40 cellular contexts compared by ENCODE assay signal in genomic region chr2:3679180-3679579, GRCh38. TPM values are rescaled to one million over a fixed set of nuclear protein-coding genes. Genes with fewer than 3 reads are reported as not detected.
"Had no signal": no experiment of that assay in that cellular context is flagged by ENCODE, and none has a peak within 500 bp of the region (broad histone marks: within the 10 kb centered on the region; RNA-seq: fewer than 3 reads in every experiment).

No MANE protein-coding gene starts in this region.

- DNase-seq: activated effector memory CD4-positive, alpha-beta T cell treated with anti-CD3 and anti-CD28 coated beads, Interleukin-2, amount 50 U/mL, for 16 hours; activated effector memory CD4-positive, alpha-beta T cell treated with Interleukin-2 at 50 U/mL for 16 hours; activated gamma-delta T cell; activated gamma-delta T cell treated with Interleukin-2 at 50 U/mL for 16 hours; activated naive CD4-positive, alpha-beta T cell; activated naive CD4-positive, alpha-beta T cell treated with anti-CD3 and anti-CD28 coated beads for 36 hours; activated naive CD4-positive, alpha-beta T cell treated with anti-CD3 and anti-CD28 coated beads, Interleukin-2, amount 10 ng/mL, durations not matched to agents 7 days and 5 days; activated naive CD4-positive, alpha-beta T cell treated with anti-CD3 and anti-CD28 coated beads, Interleukin-2, amount 50 U/mL, for 16 hours; activated naive CD4-positive, alpha-beta T cell treated with Interleukin-2 at 50 U/mL for 16 hours; activated naive CD8-positive, alpha-beta T cell treated with anti-CD3 and anti-CD28 coated beads for 36 hours; activated naive CD8-positive, alpha-beta T cell treated with anti-CD3 and anti-CD28 coated beads, Interleukin-2, amount 10 ng/mL, durations not matched to agents 7 days and 5 days; activated naive CD8-positive, alpha-beta T cell treated with anti-CD3 and anti-CD28 coated beads, Interleukin-2, amount 50 U/mL, for 24 hours; activated T-cell treated with anti-CD3 and anti-CD28 coated beads, Interleukin-2, amount 50 U/mL, for 1 hour; activated T-cell treated with anti-CD3 and anti-CD28 coated beads, Interleukin-2, amount 50 U/mL, for 24 hours; activated T-cell treated with anti-CD3 and anti-CD28 coated beads, Interleukin-2, amount 50 U/mL, for 4 hours; activated T-cell treated with anti-CD3 and anti-CD28 coated beads, Interleukin-2, amount 50 U/mL, for 48 hours; activated T-cell treated with anti-CD3 and anti-CD28 coated beads, Interleukin-2, amount 50 U/mL, for 72 hours; adrenal gland; amniotic stem cell; amygdala; anterior cingulate cortex; aorta; body of pancreas; brain microvascular endothelial cell; caudate nucleus; central memory CD4-positive, alpha-beta T cell; cerebellar nuclear complex had no signal

- H3K27me3 ChIP-seq: adrenal gland, ascending aorta, body of pancreas, brain microvascular endothelial cell, cardiac muscle cell had no signal

- H3K4me1 ChIP-seq: adrenal gland, ascending aorta, body of pancreas, breast epithelium had no signal

- H3K27ac ChIP-seq: adrenal gland, ascending aorta, body of pancreas, brain microvascular endothelial cell, breast epithelium, cardiac muscle cell had no signal

- H3K9me3 ChIP-seq: adrenal gland, ascending aorta, body of pancreas, breast epithelium had no signal

- H3K36me3 ChIP-seq: adrenal gland, ascending aorta, brain microvascular endothelial cell, breast epithelium, cardiac muscle cell had no signal

- FAIRE-seq: astrocyte had no signal

- ATAC-seq: activated naive CD4-positive, alpha-beta T cell treated with anti-CD3 and anti-CD28 coated beads, Interleukin-2, amount 50 U/mL, for 72 hours; activated naive CD8-positive, alpha-beta T cell treated with anti-CD3 and anti-CD28 coated beads, Interleukin-2, amount 50 U/mL, for 24 hours; activated T-cell treated with anti-CD3 and anti-CD28 coated beads, Interleukin-2, amount 50 U/mL, for 4 hours; activated T-cell treated with anti-CD3 and anti-CD28 coated beads, Interleukin-2, amount 50 U/mL, for 72 hours; activated T-helper 17 cell treated with anti-CD3 and anti-CD28 coated beads, Interleukin-2, amount 50 U/mL, for 72 hours; body of pancreas had no signal

- H3K4me3 ChIP-seq: adrenal gland, ascending aorta, body of pancreas, breast epithelium, cardiac muscle cell had no signal

RNA-seq across cellular contexts. Expression of gene ALLC, which starts 21.2 kb away (rescaled TPM):
- total RNA-seq: activated naive CD4-positive, alpha-beta T cell treated with anti-CD3 and anti-CD28 coated beads for 36 hours; activated naive CD4-positive, alpha-beta T cell treated with anti-CD3 and anti-CD28 coated beads, Interleukin-2, amount 50 U/mL, for 72 hours; activated naive CD8-positive, alpha-beta T cell treated with anti-CD3 and anti-CD28 coated beads for 36 hours; activated naive CD8-positive, alpha-beta T cell treated with anti-CD3 and anti-CD28 coated beads, Interleukin-2, amount 10 ng/mL, durations not matched to agents 7 days and 5 days; activated T-cell treated with anti-CD3 and anti-CD28 coated beads, Interleukin-2, amount 50 U/mL, for 4 hours; activated T-cell treated with anti-CD3 and anti-CD28 coated beads, Interleukin-2, amount 50 U/mL, for 72 hours; activated T-helper 1 cell treated with anti-CD3 and anti-CD28 coated beads, Interleukin-12 subunit alpha, Interleukin-12 subunit beta, Interleukin-2, Interleukin-4 antibody, amounts not matched to agents 30 ng/mL and 10 ng/mL and 1 ng/mL, durations not matched to agents 14 hours and 24 hours and 36 hours; activated T-helper 17 cell treated with anti-CD3 and anti-CD28 coated beads, Interleukin-2, amount 50 U/mL, for 72 hours; activated T-helper 2 cell treated with anti-CD3 and anti-CD28 coated beads, Interferon-gamma antibody, Interleukin-2, Interleukin-4, amounts not matched to agents 10 μg/mL and 5 μg/mL and 100 μg/mL, durations not matched to agents 14 hours and 24 hours and 36 hours; aorta; ascending aorta; astrocyte; body of pancreas; bronchial epithelial cell; cardiac muscle cell; cardiac septum; cerebellum; chondrocyte had no signal
- polyA plus RNA-seq: cardiac muscle cell had no signal

RNA-seq across cellular contexts. Expression of gene DCDC2C, which starts 24.2 kb away (rescaled TPM):
- total RNA-seq: activated naive CD4-positive, alpha-beta T cell treated with anti-CD3 and anti-CD28 coated beads for 36 hours; activated naive CD4-positive, alpha-beta T cell treated with anti-CD3 and anti-CD28 coated beads, Interleukin-2, amount 50 U/mL, for 72 hours; activated naive CD8-positive, alpha-beta T cell treated with anti-CD3 and anti-CD28 coated beads for 36 hours; activated naive CD8-positive, alpha-beta T cell treated with anti-CD3 and anti-CD28 coated beads, Interleukin-2, amount 10 ng/mL, durations not matched to agents 7 days and 5 days; activated T-cell treated with anti-CD3 and anti-CD28 coated beads, Interleukin-2, amount 50 U/mL, for 4 hours; activated T-cell treated with anti-CD3 and anti-CD28 coated beads, Interleukin-2, amount 50 U/mL, for 72 hours; activated T-helper 1 cell treated with anti-CD3 and anti-CD28 coated beads, Interleukin-12 subunit alpha, Interleukin-12 subunit beta, Interleukin-2, Interleukin-4 antibody, amounts not matched to agents 30 ng/mL and 10 ng/mL and 1 ng/mL, durations not matched to agents 14 hours and 24 hours and 36 hours; activated T-helper 17 cell treated with anti-CD3 and anti-CD28 coated beads, Interleukin-2, amount 50 U/mL, for 72 hours; activated T-helper 2 cell treated with anti-CD3 and anti-CD28 coated beads, Interferon-gamma antibody, Interleukin-2, Interleukin-4, amounts not matched to agents 10 μg/mL and 5 μg/mL and 100 μg/mL, durations not matched to agents 14 hours and 24 hours and 36 hours; astrocyte; body of pancreas; bronchial epithelial cell; cardiac muscle cell; cardiac septum; cerebellum; chondrocyte had no signal
- polyA plus RNA-seq: adipose tissue, cardiac muscle cell had no signal
